In the genomic region with DNA sequence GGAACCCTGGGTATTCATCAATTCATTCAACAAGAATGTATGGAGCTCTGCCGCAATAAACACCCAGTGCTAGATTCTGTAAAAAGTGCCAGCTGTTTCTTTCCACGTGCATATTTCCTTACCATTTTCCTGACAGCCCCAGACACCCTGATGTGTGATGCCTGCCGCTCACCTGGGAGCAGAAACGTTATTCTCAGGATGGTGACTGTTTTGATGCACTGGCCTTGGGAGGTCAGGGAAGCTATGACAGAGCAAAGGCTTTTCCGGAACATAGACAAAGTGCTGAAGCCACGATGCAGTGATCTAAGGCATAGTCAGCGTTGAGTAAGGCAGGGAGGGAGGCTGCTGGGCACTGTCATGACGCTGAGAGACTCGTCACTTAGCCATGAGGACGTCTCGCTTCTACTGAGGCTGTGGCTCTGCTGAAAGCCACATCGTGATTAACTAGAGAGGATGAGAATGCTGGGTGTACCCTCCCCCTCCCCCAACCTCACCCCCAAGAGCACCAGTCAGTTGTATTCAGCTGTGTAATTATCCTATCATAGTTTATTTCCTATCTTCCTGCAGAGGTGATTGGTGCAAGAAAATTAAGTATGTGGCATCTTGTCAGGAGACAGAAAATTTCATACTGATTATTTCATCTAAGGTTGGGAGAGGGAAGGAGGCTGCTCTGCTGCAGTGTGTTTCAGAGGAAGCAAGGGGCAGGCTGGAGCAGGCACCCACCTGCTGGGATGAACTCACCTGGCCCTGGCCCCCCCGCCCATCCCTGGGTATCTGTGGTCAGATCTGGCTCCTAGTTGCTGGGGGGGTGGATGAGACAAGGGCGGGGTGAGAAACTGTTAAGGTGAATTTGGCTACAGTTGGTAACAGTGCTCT, we compare ENCODE assay signal across 8 cellular contexts. TPM values are rescaled to one million over a fixed set of nuclear protein-coding genes. Genes with fewer than 3 reads are reported as not detected.
DNase-seq lines count a peak whose midpoint lies in the region; ATAC-seq and TF ChIP-seq lines count a peak whose summit lies in the region.

No MANE protein-coding gene starts in this region.

- 13 to 40% methylated on average over 4 to 14 of the region's 14 CpGs for WGBS in transverse colon (ENCODE audit: low coverage in 1 of 2), 2 donors

- in situ Hi-C loops in transverse colon (cut with MboI; ENCODE audit: low pct_ligation_motif_present in 1 of 4, low pct_unique_long_range_greater_than_20kb in 1 of 4, low sequenced_read_pairs in 3 of 4), result loop anchor here in 3 of 4 donors (5.0 to 10.0 kb wide), 3 partner anchors 151 to 194 kb away; no protein-coding TSS in a partner anchor

- no peak for ATAC-seq in GM19395 (IDR thresholded peaks at IDR 0.05; ENCODE audit: unreplicated experiment)

- no peaks in the 10 kb centered on the region for H3K9me3 ChIP-seq in transverse colon

- no peak for TF ChIP-seq CTCF in transverse colon (IDR thresholded peaks at IDR 0.05)

- CTCF ChIA-PET in activated naive CD4-positive, alpha-beta T cell treated with anti-CD3 and anti-CD28 coated beads, Interleukin-2, amount 10 ng/mL, durations not matched to agents 7 days and 5 days (lab: Charles Lee), result interaction anchor here (0.6 to 5.8 kb wide), 48 partner anchors 8 to 204 kb away, joined by 3 to 122 read pairs (median 5); partner anchors contain the start of gene SMNDC1

- H3K4me1 ChIP-seq in transverse colon, result peaks cover 3 to 17% (median 12%) of the 10 kb centered on the region in 4 donors

- TF ChIP-seq POLR2A in transverse colon (IDR thresholded peaks at IDR 0.05), result no peak

- no peaks in the 10 kb centered on the region for H3K9me3 Mint-ChIP-seq in activated naive CD4-positive, alpha-beta T cell treated with anti-CD3 and anti-CD28 coated beads, Interleukin-2, amount 10 ng/mL, durations not matched to agents 7 days and 5 days

- no peak overlapping the region for H3K4me3 Mint-ChIP-seq in activated naive CD4-positive, alpha-beta T cell treated with anti-CD3 and anti-CD28 coated beads, Interleukin-2, amount 10 ng/mL, durations not matched to agents 7 days and 5 days

- TF ChIP-seq EP300 in transverse colon (IDR thresholded peaks at IDR 0.05; ENCODE audit: low read depth), result no peak

- DNase-seq in CD1c-positive myeloid dendritic cell (ENCODE audit: extremely low spot score), result peak; percentile 16
- peak; percentile 75 for DNase-seq in NCI-H226
- DNase-seq in activated naive CD4-positive, alpha-beta T cell treated with anti-CD3 and anti-CD28 coated beads, Interleukin-2, amount 10 ng/mL, durations not matched to agents 7 days and 5 days, result peak; percentile 41
- peak; percentile 98 for DNase-seq in kidney tubule cell (ENCODE audit: low spot score)
- peak; percentile 28 for DNase-seq in transverse colon
- no peak for DNase-seq in NCI-H2107 (lab: John Stamatoyannopoulos, UW)
- DNase-seq in AML-193 (lab: John Stamatoyannopoulos, UW), result no peak

- H3K4me3 ChIP-seq in transverse colon, result no peak overlapping the region

- peaks cover 3% of the 10 kb centered on the region for H3K27me3 ChIP-seq in transverse colon

- H3K27ac ChIP-seq in transverse colon, result peak overlapping the region in 2 of 4 donors; percentile 13 to 55

- intact Hi-C loops in transverse colon (cut with DNase I; ENCODE audit: low total_unique reads), result no loop called here

- H3K27me3 Mint-ChIP-seq in activated naive CD4-positive, alpha-beta T cell treated with anti-CD3 and anti-CD28 coated beads, Interleukin-2, amount 10 ng/mL, durations not matched to agents 7 days and 5 days, result peaks cover 13% of the 10 kb centered on the region

- H3K4me1 Mint-ChIP-seq in activated naive CD4-positive, alpha-beta T cell treated with anti-CD3 and anti-CD28 coated beads, Interleukin-2, amount 10 ng/mL, durations not matched to agents 7 days and 5 days, result peaks cover 55% of the 10 kb centered on the region

- H3K27ac Mint-ChIP-seq in activated naive CD4-positive, alpha-beta T cell treated with anti-CD3 and anti-CD28 coated beads, Interleukin-2, amount 10 ng/mL, durations not matched to agents 7 days and 5 days, result peak overlapping the region; percentile 70

- H3K36me3 ChIP-seq in transverse colon, result no peaks in the 10 kb centered on the region

- H3K36me3 Mint-ChIP-seq in activated naive CD4-positive, alpha-beta T cell treated with anti-CD3 and anti-CD28 coated beads, Interleukin-2, amount 10 ng/mL, durations not matched to agents 7 days and 5 days, result no peaks in the 10 kb centered on the region

RNA-seq across cellular contexts. Expression of gene SMNDC1, which starts 48.8 kb away (rescaled TPM):
- total RNA-seq in transverse colon, result 10 to 100 TPM in 1 of 4 donors, 1 to 10 TPM in 3; 3.6 to 15.7 (median 8.9) TPM

Comparison
In these comparisons a context has a peak if more than half of its experiments do, and no peak if none do; other contexts are left out.
1. DNase-seq: peak in CD1c-positive myeloid dendritic cell (single experiment), NCI-H226 (single experiment), activated naive CD4-positive, alpha-beta T cell treated with anti-CD3 and anti-CD28 coated beads, Interleukin-2, amount 10 ng/mL, durations not matched to agents 7 days and 5 days (single experiment), kidney tubule cell (single experiment) and transverse colon (single experiment); none in NCI-H2107 (single experiment) and AML-193 (0 of 2).